23 cellular contexts compared by ENCODE assay signal in the genomic region with DNA sequence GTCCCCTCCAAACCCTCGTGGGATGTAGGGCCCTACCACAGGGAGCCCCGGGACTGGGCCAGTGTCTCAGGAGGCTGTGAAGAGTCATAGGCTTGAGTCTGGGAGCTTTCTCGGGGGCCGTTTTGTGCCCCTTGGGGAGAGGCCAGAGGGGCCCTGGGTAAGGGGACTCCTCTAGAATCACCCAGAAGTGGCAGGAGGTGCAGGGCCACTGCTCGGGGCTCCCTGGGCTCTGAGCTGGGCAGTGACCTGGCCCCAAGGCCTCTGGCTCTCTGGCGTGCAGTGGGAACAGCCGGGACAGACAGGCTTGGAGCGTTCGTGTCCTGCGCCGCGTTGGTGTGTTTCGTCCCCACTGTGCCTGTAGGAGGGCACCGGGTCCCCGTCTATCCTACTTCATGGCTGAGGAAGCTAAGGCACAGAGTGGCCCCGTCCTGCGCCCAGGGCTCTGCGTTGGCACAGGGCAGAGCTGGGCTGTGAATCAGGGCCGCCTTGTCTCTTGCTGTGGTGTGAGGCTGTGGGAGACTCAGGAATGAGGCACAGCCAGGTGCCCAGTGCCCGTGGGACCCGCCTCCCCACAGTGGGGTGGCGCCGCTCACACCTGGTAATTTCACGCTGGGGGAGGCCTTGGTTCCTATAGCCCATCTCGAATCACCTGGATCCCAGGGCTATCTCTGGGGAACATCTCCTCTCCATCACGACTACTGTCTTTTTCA. TPM values are rescaled to one million over a fixed set of nuclear protein-coding genes. Genes with fewer than 3 reads are reported as not detected.
A peak's percentile ranks its signal among the peaks of the same experiment; 100 is the strongest.
DNase-seq lines count a peak whose midpoint lies in the region; ATAC-seq and TF ChIP-seq lines count a peak whose summit lies in the region.
"Had no signal": no experiment of that assay in that cellular context is flagged by ENCODE, and none has a peak within 500 bp of the region (broad histone marks: within the 10 kb centered on the region; RNA-seq: fewer than 3 reads in every experiment).

No MANE protein-coding gene starts in this region.

- no peaks in the 10 kb centered on the region for H3K36me3 ChIP-seq in psoas muscle (ENCODE audit: insufficient read depth in 1 of 2, low read depth in 1 of 2)
- H3K36me3 ChIP-seq: adrenal gland, breast epithelium, Peyer's patch had no signal

- no peak overlapping the region for H3K4me3 ChIP-seq in psoas muscle
- H3K4me3 ChIP-seq: adrenal gland, breast epithelium, Peyer's patch had no signal

- ATAC-seq in left ventricle myocardium superior (no peak), psoas muscle (no peak), HG02870 (IDR thresholded peaks at IDR 0.05; ENCODE audit: unreplicated experiment) (no peak), GM18517 (IDR thresholded peaks at IDR 0.05; ENCODE audit: unreplicated experiment) (no peak)
- ATAC-seq: activated CD4-positive, CD25-positive, alpha-beta regulatory T cell treated with anti-CD3 and anti-CD28 coated beads, Interleukin-2, amount 50 U/mL, for 24 hours; naive thymus-derived CD4-positive, alpha-beta T cell had no signal

- H3K27ac ChIP-seq in psoas muscle = no peak overlapping the region
- H3K27ac ChIP-seq: adrenal gland, breast epithelium, parathyroid adenoma, Peyer's patch had no signal

- DNase-seq in activated effector memory CD4-positive, alpha-beta T cell treated with anti-CD3 and anti-CD28 coated beads, Interleukin-2, amount 50 U/mL, for 16 hours = peak; percentile 55
- DNase-seq in activated effector memory CD4-positive, alpha-beta T cell treated with Interleukin-2 at 50 U/mL for 16 hours = no peak
- DNase-seq in NCI-H69 (lab: John Stamatoyannopoulos, UW) = peak; percentile 25
- peak; percentile 24 for DNase-seq in left ventricle myocardium superior
- DNase-seq in psoas muscle = peak; percentile 6 to 30
- DNase-seq in AG20443 (ENCODE audit: low spot score) = no peak
- DNase-seq: C1 segment of cervical spinal cord; dermis blood vessel endothelial cell; naive thymus-derived CD4-positive, alpha-beta T cell; NCI-H1105 treated with DMSO at 0.1 percent for 48 hours; NCI-H2107; NK-92 treated with Interleukin-12 subunit alpha and Interleukin-12 subunit beta, amount 100 ng/mL, for 24 hours; T1000 had no signal

- H3K27me3 ChIP-seq in psoas muscle (ENCODE audit: insufficient read depth in 3 of 3, low read length in 2 of 3) = peaks cover 0 to 67% (median 25%) of the 10 kb centered on the region in 3 donors

- intact Hi-C loops in left ventricle myocardium superior (cut with micrococcal nuclease) (no loop called here), psoas muscle (cut with DNase I) (no loop called here)

- no peaks in the 10 kb centered on the region for H3K9me3 ChIP-seq in psoas muscle
- H3K9me3 ChIP-seq: adrenal gland, breast epithelium, Peyer's patch had no signal

- no peak for TF ChIP-seq CTCF in psoas muscle (IDR thresholded peaks at IDR 0.05)

- WGBS in psoas muscle, 3 donors = 60 to 78% (median 62%) methylated on average over 22 to 26 of the region's 26 CpGs

- H3K4me1 ChIP-seq in psoas muscle = no peaks in the 10 kb centered on the region

RNA-seq across cellular contexts. Expression of gene KIF26A, which starts 23.8 kb away (rescaled TPM):
- 6.0 TPM for total RNA-seq in left ventricle myocardium superior
- 1 to 10 TPM; 1.8 to 3.2 (median 2.3) TPM for total RNA-seq in psoas muscle
- 1 to 10 TPM in 2 of 3 donors, under 1 TPM in 1; 0.99 to 1.6 (median 1.4) TPM for polyA plus RNA-seq in psoas muscle
- polyA plus RNA-seq: naive thymus-derived CD4-positive, alpha-beta T cell had no signal

RNA-seq across cellular contexts. Expression of gene ASPG, which starts 29.1 kb away (rescaled TPM):
- 28.2 TPM for total RNA-seq in left ventricle myocardium superior
- total RNA-seq in psoas muscle = under 1 TPM in 3 of 4 donors, not detected in 1; 0.15 to 0.84 (median 0.51) TPM
- polyA plus RNA-seq in psoas muscle = under 1 TPM; 0.04 to 0.61 (median 0.06) TPM
- total RNA-seq: A673; activated CD8-positive, alpha-beta memory T cell treated with anti-CD3 and anti-CD28 coated beads for 36 hours; dermis blood vessel endothelial cell; fibroblast of villous mesenchyme had no signal
- polyA plus RNA-seq: naive thymus-derived CD4-positive, alpha-beta T cell had no signal

Comparison
In these comparisons a context has a peak if more than half of its experiments do, and no peak if none do; other contexts are left out.
1. DNase-seq: peak in activated effector memory CD4-positive, alpha-beta T cell treated with anti-CD3 and anti-CD28 coated beads, Interleukin-2, amount 50 U/mL, for 16 hours (single experiment), NCI-H69 (single experiment), left ventricle myocardium superior (single experiment) and psoas muscle (2 of 2); none in activated effector memory CD4-positive, alpha-beta T cell treated with Interleukin-2 at 50 U/mL for 16 hours (single experiment) and AG20443 (single experiment).
2. RNA of gene ASPG, which starts 29.1 kb away (total RNA-seq): 28.2 TPM in left ventricle myocardium superior (single experiment); 0.15 to 0.84 TPM in psoas muscle; every median in the first group is over 10 times any median in the second.